In the genomic region with DNA sequence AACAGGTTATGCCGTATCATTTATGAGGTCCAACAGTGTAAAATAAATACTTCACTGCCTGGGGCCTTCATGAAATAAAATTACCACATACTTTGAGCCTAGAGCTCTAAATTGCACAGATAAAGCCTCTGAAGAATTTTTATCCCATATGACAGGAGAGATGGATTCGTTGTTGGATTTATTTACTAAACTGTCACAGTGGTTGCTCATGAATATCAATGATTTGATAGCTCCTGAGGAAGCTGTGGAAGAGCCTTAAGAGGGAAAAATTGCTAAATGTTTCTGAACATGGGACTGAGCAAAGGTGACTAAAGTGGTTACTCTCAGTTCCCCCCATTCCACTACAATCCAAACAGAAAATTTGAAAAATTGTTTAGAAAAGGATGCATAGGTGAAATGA, we compare ENCODE assay signal across 18 cellular contexts.
"Had no signal": no experiment of that assay in that cellular context is flagged by ENCODE, and none has a peak within 500 bp of the region (broad histone marks: within the 10 kb centered on the region; RNA-seq: fewer than 3 reads in every experiment).

No MANE protein-coding gene starts in this region.

- H3K27me3 ChIP-seq: SJSA1 had no signal

- H3K9me3 ChIP-seq: SJSA1 had no signal

- H3K27ac ChIP-seq: HL-60, KMS-11, SJSA1, SK-N-MC had no signal

- DNase-seq: Kasumi-1, MV-4-11, NCI-H1048, NCI-H146, NCI-H1694 treated with DMSO at 0.1 percent for 48 hours, NCI-H1930, NCI-H2081, NCI-H2107, NCI-H2227 treated with DMSO at 0.1 percent for 48 hours, NCI-H524, NCI-H774, Right ventricle myocardium superior, SIG-M5 had no signal

- H3K4me3 ChIP-seq: K562, SJSA1, SK-N-MC had no signal

- H3K36me3 ChIP-seq: SJSA1 had no signal

- H3K4me1 ChIP-seq: SJSA1 had no signal
